19 cellular contexts compared by ENCODE assay signal in genomic region chr19:1645299-1645698, GRCh38. TPM values are rescaled to one million over a fixed set of nuclear protein-coding genes. Genes with fewer than 3 reads are reported as not detected.
DNase-seq lines count a peak whose midpoint lies in the region; ATAC-seq, FAIRE-seq and TF ChIP-seq lines count a peak whose summit lies in the region.
"Had no signal": no experiment of that assay in that cellular context is flagged by ENCODE, and none has a peak within 500 bp of the region (broad histone marks: within the 10 kb centered on the region; RNA-seq: fewer than 3 reads in every experiment).

No MANE protein-coding gene starts in this region.

- FAIRE-seq in K562 (lab: Jason Lieb, UNC): no peak
- FAIRE-seq: GM12892 had no signal

- peaks cover 12% of the 10 kb centered on the region for H3K36me3 Mint-ChIP-seq in activated naive CD8-positive, alpha-beta T cell treated with anti-CD3 and anti-CD28 coated beads, Interleukin-2, amount 50 U/mL, for 24 hours (ENCODE audit: low read depth)
- peaks cover 6% of the 10 kb centered on the region for H3K36me3 Mint-ChIP-seq in activated naive CD8-positive, alpha-beta T cell treated with anti-CD3 and anti-CD28 coated beads for 36 hours
- H3K36me3 Mint-ChIP-seq in IgD-negative memory B cell: peaks cover 4% of the 10 kb centered on the region
- peaks cover 41 to 43% of the 10 kb centered on the region in 2 donors for H3K36me3 Mint-ChIP-seq in stimulated activated naive B cell treated with anti-CD40 and anti-IgM and Interleukin-4, amounts not matched to agents 10 μg/mL and 1 μg/mL and 100 μg/mL, for 72 hours

- H3K4me2 ChIP-seq in K562 (ENCODE audit: insufficient read depth, low read length): no peak overlapping the region
- H3K4me2 ChIP-seq: SK-N-SH had no signal

- no peak for TF ChIP-seq EP300 in K562 (IDR thresholded peaks at IDR 0.05; ENCODE audit: low read length)

- no peak overlapping the region for H3K9ac ChIP-seq in K562 (ENCODE audit: insufficient read depth in 1 of 2, low read depth in 2 of 2, low read length in 2 of 2)
- H3K9ac ChIP-seq: SK-N-SH had no signal

- peaks cover 0 to 60% of the 10 kb centered on the region in 2 experiments; a peak in 3 of 5 replicates for H3K4me1 ChIP-seq in K562 (replicated peaks in 1 of 2; ENCODE audit: control insufficient read depth in 2 of 2, insufficient read depth in 2 of 2, low read length in 2 of 2)

- CTCF ChIA-PET in K562 (lab: Yijun Ruan, JAX; ENCODE audit: low intra/inter-chr PET ratio): no interaction called here

- H3K4me3 Mint-ChIP-seq in activated naive CD8-positive, alpha-beta T cell treated with anti-CD3 and anti-CD28 coated beads, Interleukin-2, amount 50 U/mL, for 24 hours: no peak overlapping the region
- H3K4me3 Mint-ChIP-seq in activated naive CD8-positive, alpha-beta T cell treated with anti-CD3 and anti-CD28 coated beads for 36 hours: no peak overlapping the region
- peak overlapping the region in 3 of 4 donors; percentile 33 to 58 (median 40) for H3K4me3 Mint-ChIP-seq in IgD-negative memory B cell
- no peak overlapping the region for H3K4me3 Mint-ChIP-seq in stimulated activated naive B cell treated with anti-CD40 and anti-IgM and Interleukin-4, amounts not matched to agents 10 μg/mL and 1 μg/mL and 100 μg/mL, for 72 hours
- H3K4me3 Mint-ChIP-seq: CD14-positive monocyte had no signal

- no peak for TF ChIP-seq CTCF in K562 (IDR thresholded peaks at IDR 0.05 in 2 of 3, conservative IDR thresholded peaks at IDR 0.05 in 1 of 3; ENCODE audit: insufficient read depth in 2 of 3, low read depth in 1 of 3, low read length in 3 of 3)

- H3K36me3 ChIP-seq in K562 (ENCODE audit: control insufficient read depth, insufficient read depth, low read length): peaks cover 98% of the 10 kb centered on the region; the same call in 2 of the 3 replicates

- 92% methylated on average over 11 of the region's 23 CpGs for WGBS in K562 (ENCODE audit: insufficient coverage, low coverage, missing lambda C conversion rate)

- no peak for TF ChIP-seq POLR2A in K562 (conservative IDR thresholded peaks at IDR 0.05)

- H3K27ac Mint-ChIP-seq in activated naive CD8-positive, alpha-beta T cell treated with anti-CD3 and anti-CD28 coated beads, Interleukin-2, amount 50 U/mL, for 24 hours: peak overlapping the region; percentile 35
- H3K27ac Mint-ChIP-seq in activated naive CD8-positive, alpha-beta T cell treated with anti-CD3 and anti-CD28 coated beads for 36 hours: no peak overlapping the region
- no peak overlapping the region for H3K27ac Mint-ChIP-seq in IgD-negative memory B cell
- H3K27ac Mint-ChIP-seq in stimulated activated naive B cell treated with anti-CD40 and anti-IgM and Interleukin-4, amounts not matched to agents 10 μg/mL and 1 μg/mL and 100 μg/mL, for 72 hours: peak overlapping the region; percentile 51
- H3K27ac Mint-ChIP-seq: CD14-positive monocyte had no signal

- H3K9me3 Mint-ChIP-seq in activated naive CD8-positive, alpha-beta T cell treated with anti-CD3 and anti-CD28 coated beads, Interleukin-2, amount 50 U/mL, for 24 hours: no peaks in the 10 kb centered on the region
- H3K9me3 Mint-ChIP-seq in activated naive CD8-positive, alpha-beta T cell treated with anti-CD3 and anti-CD28 coated beads for 36 hours: no peaks in the 10 kb centered on the region
- H3K9me3 Mint-ChIP-seq in IgD-negative memory B cell: no peaks in the 10 kb centered on the region
- no peaks in the 10 kb centered on the region for H3K9me3 Mint-ChIP-seq in stimulated activated naive B cell treated with anti-CD40 and anti-IgM and Interleukin-4, amounts not matched to agents 10 μg/mL and 1 μg/mL and 100 μg/mL, for 72 hours
- H3K9me3 Mint-ChIP-seq: CD14-positive monocyte had no signal

- peaks cover 50% of the 10 kb centered on the region for H3K79me2 ChIP-seq in K562 (ENCODE audit: control insufficient read depth, insufficient read depth, low read length)

- POLR2A ChIA-PET in K562 (lab: Yijun Ruan, JAX): no interaction called here

- H3K27me3 ChIP-seq in K562 (ENCODE audit: control insufficient read depth in 2 of 2, insufficient read depth in 2 of 2, low read length in 2 of 2): no peaks in the 10 kb centered on the region

- no peak for ATAC-seq in activated naive CD8-positive, alpha-beta T cell treated with anti-CD3 and anti-CD28 coated beads, Interleukin-2, amount 50 U/mL, for 24 hours
- ATAC-seq in K562 (no peak), HG02759 (IDR thresholded peaks at IDR 0.05; ENCODE audit: unreplicated experiment) (no peak)
- no peak for ATAC-seq in stimulated activated naive B cell treated with anti-CD40 and anti-IgM and Interleukin-4, amounts not matched to agents 10 μg/mL and 1 μg/mL and 100 μg/mL, for 72 hours (replicated peaks)
- ATAC-seq: Panc1 had no signal

- no peak overlapping the region for H2AFZ ChIP-seq in K562 (ENCODE audit: low read depth, low read length)

- no peaks in the 10 kb centered on the region for H3K27me3 Mint-ChIP-seq in activated naive CD8-positive, alpha-beta T cell treated with anti-CD3 and anti-CD28 coated beads, Interleukin-2, amount 50 U/mL, for 24 hours
- no peaks in the 10 kb centered on the region for H3K27me3 Mint-ChIP-seq in activated naive CD8-positive, alpha-beta T cell treated with anti-CD3 and anti-CD28 coated beads for 36 hours
- H3K27me3 Mint-ChIP-seq in IgD-negative memory B cell: no peaks in the 10 kb centered on the region
- H3K27me3 Mint-ChIP-seq in stimulated activated naive B cell treated with anti-CD40 and anti-IgM and Interleukin-4, amounts not matched to agents 10 μg/mL and 1 μg/mL and 100 μg/mL, for 72 hours: no peaks in the 10 kb centered on the region

- no peak for TF ChIP-seq RAD21 in K562 (CRISPR knock-in tag; conservative IDR thresholded peaks at IDR 0.05 in 1 of 2, IDR thresholded peaks at IDR 0.05 in 1 of 2)

- in situ Hi-C loops in K562 (cut with MboI): no loop called here

- H4K20me1 ChIP-seq in K562 (replicated peaks; ENCODE audit: control insufficient read depth, insufficient read depth, low read length): no peaks in the 10 kb centered on the region; the same call in 1 of the 2 replicates

- H3K9me1 ChIP-seq in K562 (ENCODE audit: control insufficient read depth, insufficient read depth, low read length): no peaks in the 10 kb centered on the region

- no peaks in the 10 kb centered on the region for H3K9me3 ChIP-seq in K562 (replicated peaks; ENCODE audit: control insufficient read depth, insufficient read depth, low read depth, low read length)
- H3K9me3 ChIP-seq: SK-N-SH had no signal

- no peak overlapping the region for H3K4me3 ChIP-seq in K562

- no peak overlapping the region for H3K27ac ChIP-seq in K562 (ENCODE audit: extremely low read depth, low read depth, low read length)

- H3K4me1 Mint-ChIP-seq in activated naive CD8-positive, alpha-beta T cell treated with anti-CD3 and anti-CD28 coated beads, Interleukin-2, amount 50 U/mL, for 24 hours: peaks cover 21% of the 10 kb centered on the region
- peaks cover 14% of the 10 kb centered on the region for H3K4me1 Mint-ChIP-seq in activated naive CD8-positive, alpha-beta T cell treated with anti-CD3 and anti-CD28 coated beads for 36 hours
- peaks cover 10 to 16% (median 12%) of the 10 kb centered on the region in 3 donors for H3K4me1 Mint-ChIP-seq in IgD-negative memory B cell
- peaks cover 39 to 65% of the 10 kb centered on the region in 2 donors for H3K4me1 Mint-ChIP-seq in stimulated activated naive B cell treated with anti-CD40 and anti-IgM and Interleukin-4, amounts not matched to agents 10 μg/mL and 1 μg/mL and 100 μg/mL, for 72 hours

- BruUV-seq in K562 (replicated peaks; lab: Mats Ljungman, UMichigan): no TSS peak

- no peak for DNase-seq in activated naive CD8-positive, alpha-beta T cell treated with anti-CD3 and anti-CD28 coated beads, Interleukin-2, amount 50 U/mL, for 24 hours
- no peak for DNase-seq in activated naive CD8-positive, alpha-beta T cell treated with anti-CD3 and anti-CD28 coated beads for 36 hours
- no peak for DNase-seq in K562 (ENCODE audit: extremely low read depth in 1 of 4, low spot score in 3 of 4)
- no peak for DNase-seq in stimulated activated naive B cell treated with anti-CD40 and anti-IgM and Interleukin-4, amounts not matched to agents 10 μg/mL and 1 μg/mL and 100 μg/mL, for 72 hours
- no peak for DNase-seq in NAMALWA (ENCODE audit: low spot score)
- DNase-seq in GM19240 (ENCODE audit: insufficient read length, low spot score): no peak
- DNase-seq: COR-L47, GF-D8, NCI-H1417, NCI-H1930, NCI-H2171 treated with DMSO at 0.1 percent for 48 hours, NCI-H774, SHP77, SK-N-SH had no signal

- intact Hi-C loops in K562 (cut with micrococcal nuclease): no loop called here

RNA-seq across cellular contexts. Expression of gene TCF3, which starts 7.1 kb away (rescaled TPM):
- total RNA-seq in activated naive CD8-positive, alpha-beta T cell treated with anti-CD3 and anti-CD28 coated beads for 36 hours: 100 to 1,000 TPM; 106 TPM
- polyA plus RNA-seq in IgD-negative memory B cell (28.6 TPM), K562 (2011; rRNA removed) (61.7 and 62.0 TPM in 2 replicates), K562 (2014; fragmentation: Illumina TruSeq; extraction: Trizol) (84.9 and 128 TPM in 2 replicates), K562 (2014; fragmentation: Nextera tagmentation; extraction: Ambion mirVana) (1 to 10 TPM; 5.6 to 5.7 TPM), K562 (2014; rRNA removed) (171 and 173 TPM in 2 replicates)
- total RNA-seq in K562 (2011; cell fraction: chromatin; rRNA removed; ENCODE audit: low replicate concordance): 46.3 and 93.5 TPM in 2 replicates
- 72.8 and 74.5 TPM in 2 replicates for total RNA-seq in K562 (2011; cell fraction: nucleolus; rRNA removed)
- 46.6 and 55.9 TPM in 2 replicates for total RNA-seq in K562 (2011; cell fraction: nucleoplasm; rRNA removed)
- total RNA-seq in K562 (2014; rRNA removed) (201 and 273 TPM in 2 replicates), K562 (2014; rRNA removed; fragmentation: Illumina TruSeq; extraction: Trizol) (34.6 and 36.1 TPM in 2 replicates), K562 (2015; rRNA removed; fragmentation: Illumina TruSeq; extraction: Trizol) (84.0 and 96.5 TPM in 2 replicates), K562 (2021) (229 and 259 TPM in 2 replicates)
- polyA plus RNA-seq in K562 (2011; cell fraction: cytosol; rRNA removed): 76.1 and 277 TPM in 2 replicates
- 97.7 and 198 TPM in 2 replicates for polyA plus RNA-seq in K562 (2011; cell fraction: nucleus; rRNA removed)
- polyA plus RNA-seq in K562 (2012): 117 and 145 TPM in 2 replicates
- 17.3 and 29.0 TPM in 2 replicates for polyA minus RNA-seq in K562 (2011; rRNA and poly(A)+ RNA removed)
- polyA minus RNA-seq in K562 (2011; cell fraction: cytosol; rRNA and poly(A)+ RNA removed): 92.9 and 128 TPM in 2 replicates
- polyA minus RNA-seq in K562 (2011; cell fraction: nucleus; rRNA and poly(A)+ RNA removed): 30.5 and 31.8 TPM in 2 replicates

RNA-seq across cellular contexts. Expression of gene UQCR11, which starts 40.0 kb away (rescaled TPM):
- 100 to 1,000 TPM; 229 to 244 TPM for total RNA-seq in activated naive CD8-positive, alpha-beta T cell treated with anti-CD3 and anti-CD28 coated beads for 36 hours
- polyA plus RNA-seq in IgD-negative memory B cell (487 TPM), K562 (2011; rRNA removed) (390 and 494 TPM in 2 replicates), K562 (2014; fragmentation: Illumina TruSeq; extraction: Trizol) (57.6 and 122 TPM in 2 replicates), K562 (2014; fragmentation: Nextera tagmentation; extraction: Ambion mirVana) (100 to 1,000 TPM; 225 to 394 TPM), K562 (2014; rRNA removed) (329 and 366 TPM in 2 replicates)
- 49.4 and 136 TPM in 2 replicates for total RNA-seq in K562 (2011; cell fraction: chromatin; rRNA removed; ENCODE audit: low replicate concordance)
- 110 and 114 TPM in 2 replicates for total RNA-seq in K562 (2011; cell fraction: nucleolus; rRNA removed)
- total RNA-seq in K562 (2011; cell fraction: nucleoplasm; rRNA removed): 78.5 and 82.1 TPM in 2 replicates
- total RNA-seq in K562 (2014; rRNA removed) (203 and 259 TPM in 2 replicates), K562 (2014; rRNA removed; fragmentation: Illumina TruSeq; extraction: Trizol) (62.7 and 65.9 TPM in 2 replicates), K562 (2015; rRNA removed; fragmentation: Illumina TruSeq; extraction: Trizol) (94.2 and 104 TPM in 2 replicates), K562 (2021) (355 and 411 TPM in 2 replicates)
- polyA plus RNA-seq in K562 (2011; cell fraction: cytosol; rRNA removed): 245 and 412 TPM in 2 replicates
- 128 and 175 TPM in 2 replicates for polyA plus RNA-seq in K562 (2011; cell fraction: nucleus; rRNA removed)
- polyA plus RNA-seq in K562 (2012): 203 and 322 TPM in 2 replicates
- polyA minus RNA-seq in K562 (2011; rRNA and poly(A)+ RNA removed): 24.6 and 35.3 TPM in 2 replicates
- polyA minus RNA-seq in K562 (2011; cell fraction: cytosol; rRNA and poly(A)+ RNA removed): 35.2 and 46.2 TPM in 2 replicates
- polyA minus RNA-seq in K562 (2011; cell fraction: nucleus; rRNA and poly(A)+ RNA removed): 26.8 and 31.8 TPM in 2 replicates

RNA-seq across cellular contexts. Expression of gene MBD3, which starts 52.6 kb away (rescaled TPM):
- total RNA-seq in activated naive CD8-positive, alpha-beta T cell treated with anti-CD3 and anti-CD28 coated beads for 36 hours: 100 to 1,000 TPM; 111 to 117 TPM
- 16.4 TPM for polyA plus RNA-seq in IgD-negative memory B cell
- total RNA-seq in K562 (2011; cell fraction: chromatin; rRNA removed; ENCODE audit: low replicate concordance): 89.8 and 204 TPM in 2 replicates
- 153 TPM in 2 replicates for total RNA-seq in K562 (2011; cell fraction: nucleolus; rRNA removed)
- 99.7 and 106 TPM in 2 replicates for total RNA-seq in K562 (2011; cell fraction: nucleoplasm; rRNA removed)
- 135 and 157 TPM in 2 replicates for total RNA-seq in K562 (2014; rRNA removed)
- total RNA-seq in K562 (2014; rRNA removed; fragmentation: Illumina TruSeq; extraction: Trizol): 11.4 and 12.6 TPM in 2 replicates
- total RNA-seq in K562 (2015; rRNA removed; fragmentation: Illumina TruSeq; extraction: Trizol): 51.9 and 62.9 TPM in 2 replicates
- total RNA-seq in K562 (2021): 114 and 137 TPM in 2 replicates
- polyA plus RNA-seq in K562 (2011; rRNA removed): 30.9 and 37.9 TPM in 2 replicates
- 58.0 and 173 TPM in 2 replicates for polyA plus RNA-seq in K562 (2011; cell fraction: cytosol; rRNA removed)
- polyA plus RNA-seq in K562 (2011; cell fraction: nucleus; rRNA removed): 66.0 and 127 TPM in 2 replicates
- polyA plus RNA-seq in K562 (2012): 65.7 and 74.0 TPM in 2 replicates
- polyA plus RNA-seq in K562 (2014; fragmentation: Illumina TruSeq; extraction: Trizol): 7.7 and 39.8 TPM in 2 replicates
- polyA plus RNA-seq in K562 (2014; fragmentation: Nextera tagmentation; extraction: Ambion mirVana): under 1 TPM; 0.24 to 0.52 TPM
- 94.4 and 103 TPM in 2 replicates for polyA plus RNA-seq in K562 (2014; rRNA removed)
- polyA minus RNA-seq in K562 (2011; rRNA and poly(A)+ RNA removed): 35.8 and 69.0 TPM in 2 replicates
- 99.0 and 105 TPM in 2 replicates for polyA minus RNA-seq in K562 (2011; cell fraction: cytosol; rRNA and poly(A)+ RNA removed)
- 27.9 and 29.1 TPM in 2 replicates for polyA minus RNA-seq in K562 (2011; cell fraction: nucleus; rRNA and poly(A)+ RNA removed)

Comparison
In these comparisons a context has a peak if more than half of its experiments do, and no peak if none do; other contexts are left out.
1. H3K27ac Mint-ChIP-seq: peak in activated naive CD8-positive, alpha-beta T cell treated with anti-CD3 and anti-CD28 coated beads, Interleukin-2, amount 50 U/mL, for 24 hours (single experiment) and stimulated activated naive B cell treated with anti-CD40 and anti-IgM and Interleukin-4, amounts not matched to agents 10 μg/mL and 1 μg/mL and 100 μg/mL, for 72 hours (single experiment); none in activated naive CD8-positive, alpha-beta T cell treated with anti-CD3 and anti-CD28 coated beads for 36 hours (single experiment) and IgD-negative memory B cell (0 of 3).
2. H3K4me3 Mint-ChIP-seq: peak in IgD-negative memory B cell (3 of 4); none in activated naive CD8-positive, alpha-beta T cell treated with anti-CD3 and anti-CD28 coated beads, Interleukin-2, amount 50 U/mL, for 24 hours (single experiment), activated naive CD8-positive, alpha-beta T cell treated with anti-CD3 and anti-CD28 coated beads for 36 hours (single experiment) and stimulated activated naive B cell treated with anti-CD40 and anti-IgM and Interleukin-4, amounts not matched to agents 10 μg/mL and 1 μg/mL and 100 μg/mL, for 72 hours (0 of 2).